Comparison of ENCODE assay signal across 8 cellular contexts in genomic region chr16:53131363-53132071, GRCh38.
DNase-seq lines count a peak whose midpoint lies in the region; ATAC-seq and TF ChIP-seq lines count a peak whose summit lies in the region.

No MANE protein-coding gene starts in this region.

- TF ChIP-seq EP300 in esophagus muscularis mucosa (IDR thresholded peaks at IDR 0.05): no peak

- TF ChIP-seq POLR2A in esophagus muscularis mucosa (IDR thresholded peaks at IDR 0.05; ENCODE audit: low read depth): no peak

- H3K4me3 Mint-ChIP-seq in Calu3 (ENCODE audit: low read depth, unreplicated experiment): peak overlapping the region; percentile 100

- H3K27ac ChIP-seq in esophagus muscularis mucosa (replicated peaks in 1 of 4): peak overlapping the region; percentile 93 to 97 (median 96)

- 3% methylated on average over 29 of the region's 77 CpGs for WGBS in esophagus muscularis mucosa

- H3K9me3 ChIP-seq in esophagus muscularis mucosa: no peaks in the 10 kb centered on the region

- peaks cover 38% of the 10 kb centered on the region for H3K36me3 Mint-ChIP-seq in Calu3 (ENCODE audit: insufficient read depth, unreplicated experiment)

- H3K27me3 Mint-ChIP-seq in Calu3 (ENCODE audit: unreplicated experiment): no peaks in the 10 kb centered on the region

- CTCF ChIA-PET in Calu3 (lab: Charles Lee): interaction anchor here (1.4 kb wide), 1 partner anchor 32 kb away, joined by 3 read pairs; no protein-coding TSS in a partner anchor

- peak overlapping the region; percentile 83 for H3K27ac Mint-ChIP-seq in Calu3 (ENCODE audit: unreplicated experiment)

- no peaks in the 10 kb centered on the region for H3K36me3 ChIP-seq in esophagus muscularis mucosa

- H3K4me3 ChIP-seq in esophagus muscularis mucosa: peak overlapping the region; percentile 83 to 91 (median 90)

- intact Hi-C loops in Calu3 (cut with micrococcal nuclease; ENCODE audit: unreplicated experiment): loop anchor here (1.0 to 10.0 kb wide), 3 partner anchors 77 to 153 kb away; partner anchors contain the start of gene CHD9
- intact Hi-C loops in esophagus muscularis mucosa (cut with DNase I): loop anchor here (2.0 to 5.0 kb wide), 3 partner anchors 33 to 77 kb away; partner anchors contain the start of gene CHD9

- H3K27me3 ChIP-seq in esophagus muscularis mucosa: no peaks in the 10 kb centered on the region

- ATAC-seq in GM21786 (IDR thresholded peaks at IDR 0.05; ENCODE audit: unreplicated experiment) (peak; percentile 17), GM19035 (IDR thresholded peaks at IDR 0.05; ENCODE audit: unreplicated experiment) (no peak)

- H3K4me1 ChIP-seq in esophagus muscularis mucosa: peaks cover 22 to 50% (median 44%) of the 10 kb centered on the region in 4 donors

- DNase-seq in Calu3 (peak; percentile 56), NOMO-1 treated with DMSO at 0.1 percent for 48 hours (lab: John Stamatoyannopoulos, UW; ENCODE audit: unreplicated experiment) (peak; percentile 18), esophagus muscularis mucosa (ENCODE audit: extremely low spot score) (no peak), myocyte (ENCODE audit: low read depth) (peak; percentile 63)
- peak; percentile 75 to 80 for DNase-seq in activated T-cell treated with anti-CD3 and anti-CD28 coated beads, Interleukin-2, amount 50 U/mL, for 48 hours
- DNase-seq in stimulated activated CD8-positive, alpha-beta memory T cell treated with anti-CD3 and anti-CD28 coated beads, Interleukin-7, amount 100 ng/mL, for 24 hours (ENCODE audit: low read depth): peak; percentile 24

- BruUV-seq in Calu3 (replicated peaks; lab: Mats Ljungman, UMichigan): no TSS peak

- H3K9me3 Mint-ChIP-seq in Calu3 (ENCODE audit: low read depth, unreplicated experiment): no peaks in the 10 kb centered on the region

- peaks cover 34% of the 10 kb centered on the region for H3K4me1 Mint-ChIP-seq in Calu3 (ENCODE audit: low read depth, unreplicated experiment)

- TF ChIP-seq CTCF in Calu3 (IDR thresholded peaks at IDR 0.05; ENCODE audit: unreplicated experiment) (no peak), esophagus muscularis mucosa (IDR thresholded peaks at IDR 0.05) (no peak)
